ENCODE assay signal across 8 cellular contexts in genomic region chr2:33441235-33441810, GRCh38. TPM values are rescaled to one million over a fixed set of nuclear protein-coding genes. Genes with fewer than 3 reads are reported as not detected.
DNase-seq lines count a peak whose midpoint lies in the region; FAIRE-seq and TF ChIP-seq lines count a peak whose summit lies in the region.

No MANE protein-coding gene starts in this region.

- H4K5ac ChIP-seq in H9 (ENCODE audit: insufficient read length, low read depth, low read length) = no peak overlapping the region

- H4K91ac ChIP-seq in H9 (ENCODE audit: insufficient read length, low read depth, low read length) (no peak overlapping the region), trophoblast cell (ENCODE audit: low read depth, low read length) (no peak overlapping the region)

- POLR2A ChIA-PET in activated CD4-positive, alpha-beta T cell treated with anti-CD3 and anti-CD28 coated beads, Interleukin-2, amount 10 ng/mL, durations not matched to agents 7 days and 5 days (lab: Charles Lee) = no interaction called here

- CTCF ChIA-PET in activated CD4-positive, alpha-beta T cell treated with anti-CD3 and anti-CD28 coated beads, Interleukin-2, amount 10 ng/mL, durations not matched to agents 7 days and 5 days (lab: Charles Lee) = interaction anchor here (1.1 kb wide), 1 partner anchor 10 kb away, joined by 3 read pairs; no protein-coding TSS in a partner anchor

- no peaks in the 10 kb centered on the region for H3K36me3 ChIP-seq in trophoblast cell (ENCODE audit: control insufficient read depth in 1 of 2, insufficient read depth in 2 of 2, low read length in 2 of 2)

- FAIRE-seq in frontal cortex (lab: Jason Lieb, UNC) = peak; percentile 79

- TF ChIP-seq CTCF in H9 (conservative IDR thresholded peaks at IDR 0.05) = peak; percentile 74

- WGBS in H9 (ENCODE audit: extremely low coverage, insufficient read length, low lambda C conversion rate) = no CpG with 5 or more reads among the region's 3 CpGs
- WGBS in trophoblast cell (ENCODE audit: extremely low coverage, insufficient coverage, insufficient read length) = no CpG with 5 or more reads among the region's 3 CpGs

- H2BK120ac ChIP-seq in H9 (ENCODE audit: low read depth, low read length, poor library complexity, severe bottlenecking) = no peak overlapping the region
- no peak overlapping the region for H2BK120ac ChIP-seq in trophoblast cell (ENCODE audit: insufficient read depth, low read length, poor library complexity)

- peaks cover 3 to 8% of the 10 kb centered on the region in 2 experiments; a peak in 3 of 4 replicates for H3K4me1 Mint-ChIP-seq in H9
- H3K4me1 Mint-ChIP-seq in activated CD4-positive, alpha-beta T cell treated with anti-CD3 and anti-CD28 coated beads, Interleukin-2, amount 10 ng/mL, durations not matched to agents 7 days and 5 days = no peaks in the 10 kb centered on the region

- no peaks in the 10 kb centered on the region for H3K27me3 Mint-ChIP-seq in H9 (ENCODE audit: low read depth)
- H3K27me3 Mint-ChIP-seq in activated CD4-positive, alpha-beta T cell treated with anti-CD3 and anti-CD28 coated beads, Interleukin-2, amount 10 ng/mL, durations not matched to agents 7 days and 5 days = peaks cover 13% of the 10 kb centered on the region

- H3K4ac ChIP-seq in H9 (ENCODE audit: low read depth, low read length) (no peak overlapping the region), trophoblast cell (ENCODE audit: low read depth, low read length) (no peak overlapping the region)

- no peak overlapping the region for H3K56ac ChIP-seq in H9 (ENCODE audit: insufficient read length, low read depth, low read length)

- H3K4me1 ChIP-seq in H9 (ENCODE audit: insufficient read depth, low read length) (no peaks in the 10 kb centered on the region), trophoblast cell (ENCODE audit: control insufficient read depth in 1 of 2, insufficient read depth in 2 of 2, low read length in 2 of 2) (no peaks in the 10 kb centered on the region)

- H3K27ac Mint-ChIP-seq in H9 = no peak overlapping the region
- no peak overlapping the region for H3K27ac Mint-ChIP-seq in activated CD4-positive, alpha-beta T cell treated with anti-CD3 and anti-CD28 coated beads, Interleukin-2, amount 10 ng/mL, durations not matched to agents 7 days and 5 days

- no peaks in the 10 kb centered on the region for H3K23me2 ChIP-seq in H9 (ENCODE audit: insufficient read length, low read depth, low read length, poor library complexity, severe bottlenecking)

- H2AFZ ChIP-seq in H9 (ENCODE audit: low read length) (no peak overlapping the region), trophoblast cell (ENCODE audit: insufficient read depth, low read length, poor library complexity) (no peak overlapping the region)

- no peaks in the 10 kb centered on the region for H3K79me1 ChIP-seq in H9 (ENCODE audit: insufficient read depth, low read depth, low read length, poor library complexity, severe bottlenecking)
- no peaks in the 10 kb centered on the region for H3K79me1 ChIP-seq in trophoblast cell (ENCODE audit: low read length)

- H3K18ac ChIP-seq in H9 (ENCODE audit: insufficient read length, low read depth, low read length) (no peak overlapping the region), trophoblast cell (ENCODE audit: low read length) (no peak overlapping the region)

- no peak overlapping the region for H3T11ph ChIP-seq in H9 (ENCODE audit: low read length)

- no peaks in the 10 kb centered on the region for H3K9me3 Mint-ChIP-seq in H9
- no peaks in the 10 kb centered on the region for H3K9me3 Mint-ChIP-seq in activated CD4-positive, alpha-beta T cell treated with anti-CD3 and anti-CD28 coated beads, Interleukin-2, amount 10 ng/mL, durations not matched to agents 7 days and 5 days

- H3K9ac ChIP-seq in H9 (ENCODE audit: extremely low read depth, insufficient read length, low read length) = no peak overlapping the region
- H3K9ac ChIP-seq in trophoblast cell (ENCODE audit: low read length) = no peak overlapping the region

- H3K9me3 ChIP-seq in H9 (ENCODE audit: control insufficient read depth, low read depth, low read length) (no peaks in the 10 kb centered on the region), trophoblast cell (ENCODE audit: insufficient read depth, low read depth, low read length) (no peaks in the 10 kb centered on the region)

- H2BK5ac ChIP-seq in H9 (ENCODE audit: insufficient read length, low read length) (no peak overlapping the region), trophoblast cell (ENCODE audit: low read depth, low read length, poor library complexity) (no peak overlapping the region)

- no peak overlapping the region for H2BK15ac ChIP-seq in H9 (ENCODE audit: low read depth, low read length)

- no peak overlapping the region for H3K23ac ChIP-seq in H9 (ENCODE audit: insufficient read length, low read depth, low read length)
- H3K23ac ChIP-seq in trophoblast cell (ENCODE audit: low read length) = no peak overlapping the region

- H3K27me3 ChIP-seq in H9 (ENCODE audit: insufficient read depth, low read length) (no peaks in the 10 kb centered on the region), trophoblast cell (ENCODE audit: insufficient read depth, low read length) (no peaks in the 10 kb centered on the region)

- DNase-seq in stimulated activated CD4-positive, alpha-beta T cell treated with anti-CD3 and anti-CD28 coated beads, Interleukin-15, amount 100 ng/mL, for 24 hours = peak; percentile 19
- no peak for DNase-seq in stimulated activated CD4-positive, alpha-beta T cell treated with anti-CD3 and anti-CD28 coated beads, Interleukin-4, amount 100 ng/mL, for 1 hour
- DNase-seq in H9 (peak; percentile 65), NCI-H1092 treated with DMSO at 0.1 percent for 48 hours (lab: John Stamatoyannopoulos, UW) (peak; percentile 20), frontal cortex (ENCODE audit: low spot score in 2 of 2) (peak; percentile 42 to 57), trophoblast cell (peak; percentile 11 to 58), NCI-H1436 treated with DMSO at 0.1 percent for 48 hours (lab: John Stamatoyannopoulos, UW) (no peak)
- peak; percentile 31 for DNase-seq in activated CD4-positive, alpha-beta T cell treated with anti-CD3 and anti-CD28 coated beads, Interleukin-2, amount 10 ng/mL, durations not matched to agents 7 days and 5 days

- no peak overlapping the region for H4K12ac ChIP-seq in trophoblast cell (ENCODE audit: low read depth, low read length)

- H3K36me3 Mint-ChIP-seq in H9 (ENCODE audit: insufficient read depth in 1 of 3, low read depth in 3 of 3) = no peaks in the 10 kb centered on the region
- no peaks in the 10 kb centered on the region for H3K36me3 Mint-ChIP-seq in activated CD4-positive, alpha-beta T cell treated with anti-CD3 and anti-CD28 coated beads, Interleukin-2, amount 10 ng/mL, durations not matched to agents 7 days and 5 days (ENCODE audit: low read depth)

- H2BK20ac ChIP-seq in H9 (ENCODE audit: low read depth, low read length, poor library complexity, severe bottlenecking) = no peak overlapping the region

- H2BK12ac ChIP-seq in H9 (ENCODE audit: insufficient read length, low read depth, low read length) (no peak overlapping the region), trophoblast cell (ENCODE audit: low read length) (no peak overlapping the region)

- H3K27ac ChIP-seq in H9 (ENCODE audit: insufficient read length, low read depth, low read length) (no peak overlapping the region), trophoblast cell (ENCODE audit: low read depth, low read length) (no peak overlapping the region)

- H3K79me2 ChIP-seq in H9 (ENCODE audit: insufficient read depth, low read length) = no peaks in the 10 kb centered on the region
- no peaks in the 10 kb centered on the region for H3K79me2 ChIP-seq in trophoblast cell (ENCODE audit: control insufficient read depth, insufficient read depth, low read length, poor library complexity)

- H3K4me2 ChIP-seq in H9 (ENCODE audit: insufficient read depth, insufficient read length, low read length) (no peak overlapping the region), trophoblast cell (ENCODE audit: low read length) (no peak overlapping the region)

- H4K20me1 ChIP-seq in H9 (ENCODE audit: control insufficient read depth, insufficient read depth, insufficient read length) = no peaks in the 10 kb centered on the region

- H2AK5ac ChIP-seq in H9 (ENCODE audit: insufficient read length, low read length) (no peak overlapping the region), trophoblast cell (ENCODE audit: low read length) (no peak overlapping the region)

- H3K14ac ChIP-seq in H9 (ENCODE audit: insufficient read depth, low read length) (no peak overlapping the region), trophoblast cell (ENCODE audit: low read length) (no peak overlapping the region)

- H4K8ac ChIP-seq in H9 (replicated peaks; ENCODE audit: insufficient read length, low read depth, low read length) (no peak overlapping the region), trophoblast cell (ENCODE audit: low read depth, low read length) (no peak overlapping the region)

- no peak overlapping the region for H3K4me3 Mint-ChIP-seq in H9
- no peak overlapping the region for H3K4me3 Mint-ChIP-seq in activated CD4-positive, alpha-beta T cell treated with anti-CD3 and anti-CD28 coated beads, Interleukin-2, amount 10 ng/mL, durations not matched to agents 7 days and 5 days

- H3K4me3 ChIP-seq in trophoblast cell (ENCODE audit: low read depth, low read length) = no peak overlapping the region

RNA-seq across cellular contexts. Expression of gene RASGRP3, which starts 35.1 kb away (rescaled TPM):
- not detected in 2 replicates for total RNA-seq in H9 (2021)
- total RNA-seq in activated CD4-positive, alpha-beta T cell treated with anti-CD3 and anti-CD28 coated beads, Interleukin-2, amount 10 ng/mL, durations not matched to agents 7 days and 5 days = 10 to 100 TPM; 11.8 to 13.7 TPM
- total RNA-seq in frontal cortex = 7.7 TPM
- polyA plus RNA-seq in trophoblast cell (2013) = 0.03 and 0.04 TPM in 2 replicates

Comparison
In these comparisons a context has a peak if more than half of its experiments do, and no peak if none do; other contexts are left out.
1. DNase-seq: peak in stimulated activated CD4-positive, alpha-beta T cell treated with anti-CD3 and anti-CD28 coated beads, Interleukin-15, amount 100 ng/mL, for 24 hours (single experiment), H9 (single experiment), NCI-H1092 treated with DMSO at 0.1 percent for 48 hours (single experiment), activated CD4-positive, alpha-beta T cell treated with anti-CD3 and anti-CD28 coated beads, Interleukin-2, amount 10 ng/mL, durations not matched to agents 7 days and 5 days (single experiment), frontal cortex (2 of 2) and trophoblast cell (2 of 2); none in stimulated activated CD4-positive, alpha-beta T cell treated with anti-CD3 and anti-CD28 coated beads, Interleukin-4, amount 100 ng/mL, for 1 hour (single experiment) and NCI-H1436 treated with DMSO at 0.1 percent for 48 hours (single experiment).